In the genomic region with DNA sequence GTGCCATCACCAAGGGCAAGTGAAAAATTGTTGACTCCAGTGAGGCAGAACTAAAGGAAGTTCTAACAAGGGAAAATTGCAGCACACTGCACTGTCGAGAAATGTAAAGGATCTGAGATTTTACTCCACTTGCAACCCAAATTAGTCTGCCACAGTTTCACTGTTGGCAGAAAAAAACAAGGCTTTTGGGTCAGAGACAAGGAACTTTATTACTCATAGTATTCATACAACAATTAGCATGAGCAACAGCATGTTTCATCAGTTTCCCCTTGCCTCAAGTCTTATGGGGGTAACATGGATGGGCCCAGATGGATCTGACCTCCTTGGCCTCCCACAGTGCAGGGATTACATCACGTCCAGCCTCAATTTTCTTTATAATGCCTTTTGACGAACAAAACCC, we compare ENCODE assay signal across 14 cellular contexts.
A peak's percentile ranks its signal among the peaks of the same experiment; 100 is the strongest.
DNase-seq lines count a peak whose midpoint lies in the region; ATAC-seq, FAIRE-seq and TF ChIP-seq lines count a peak whose summit lies in the region.
"Had no signal": no experiment of that assay in that cellular context is flagged by ENCODE, and none has a peak within 500 bp of the region (broad histone marks: within the 10 kb centered on the region; RNA-seq: fewer than 3 reads in every experiment).

No MANE protein-coding gene starts in this region.

- H3K9ac ChIP-seq in astrocyte (ENCODE audit: low read length) (no peak overlapping the region), fibroblast of lung (ENCODE audit: insufficient read depth, low read length) (no peak overlapping the region)

- H3K4me1 ChIP-seq in astrocyte (ENCODE audit: insufficient read depth, low read length) (peaks cover 2% of the 10 kb centered on the region), fibroblast of lung (ENCODE audit: control insufficient read depth, extremely low read depth, insufficient read depth, low read length) (no peaks in the 10 kb centered on the region)

- no peaks in the 10 kb centered on the region for H3K27me3 ChIP-seq in astrocyte (ENCODE audit: insufficient read depth, low read length)
- H3K27me3 ChIP-seq in fibroblast of lung (ENCODE audit: control insufficient read depth, insufficient read depth, low read length) = no peaks in the 10 kb centered on the region

- H3K79me2 ChIP-seq in astrocyte (ENCODE audit: insufficient read depth, low read length) = no peaks in the 10 kb centered on the region
- no peaks in the 10 kb centered on the region for H3K79me2 ChIP-seq in fibroblast of lung (ENCODE audit: control insufficient read depth, insufficient read depth, low read length)

- H3K4me3 Mint-ChIP-seq in astrocyte (ENCODE audit: unreplicated experiment) = no peak overlapping the region

- no peak overlapping the region for H3K27ac Mint-ChIP-seq in astrocyte (ENCODE audit: unreplicated experiment)

- H3K9me3 Mint-ChIP-seq in astrocyte (ENCODE audit: unreplicated experiment) = no peaks in the 10 kb centered on the region

- TF ChIP-seq CTCF in astrocyte (IDR thresholded peaks at IDR 0.05; ENCODE audit: insufficient read depth, low read depth, low read length) (no peak), fibroblast of lung (conservative IDR thresholded peaks at IDR 0.05 in 1 of 2, IDR thresholded peaks at IDR 0.05 in 1 of 2; ENCODE audit: low read depth in 1 of 2, low read length in 2 of 2) (no peak)

- peak; percentile 23 for DNase-seq in GM04503 (ENCODE audit: low read depth)
- DNase-seq in astrocyte (ENCODE audit: low read depth) = no peak
- DNase-seq in fibroblast of lung (ENCODE audit: low read depth in 2 of 2) = peak; percentile 15 to 30
- DNase-seq in stromal cell of bone marrow (ENCODE audit: low read depth) = peak; percentile 30
- DNase-seq in activated CD4-positive, alpha-beta T cell treated with anti-CD3 and anti-CD28 coated beads for 48 hours = no peak
- no peak for DNase-seq in GM19238 (ENCODE audit: insufficient read length, low spot score)
- DNase-seq in Right ventricle myocardium inferior (ENCODE audit: missing footprints) = no peak
- DNase-seq: C1 segment of cervical spinal cord, GOT3, NCI-H1694, PC-3 had no signal

- H3K27ac ChIP-seq in astrocyte (ENCODE audit: low read depth, low read length) (no peak overlapping the region), fibroblast of lung (ENCODE audit: insufficient read depth, low read length) (no peak overlapping the region)
- H3K27ac ChIP-seq: SK-N-MC had no signal

- H3K36me3 ChIP-seq in astrocyte (ENCODE audit: insufficient read depth, low read length) = no peaks in the 10 kb centered on the region
- H3K36me3 ChIP-seq in fibroblast of lung (ENCODE audit: control insufficient read depth, insufficient read depth, low read length) = no peaks in the 10 kb centered on the region

- H3K4me2 ChIP-seq in astrocyte (ENCODE audit: low read length) = no peak overlapping the region
- no peak overlapping the region for H3K4me2 ChIP-seq in fibroblast of lung (ENCODE audit: extremely low read depth, insufficient read depth, low read length)

- no peak for ATAC-seq in Right ventricle myocardium inferior
- ATAC-seq: PC-3 had no signal

- FAIRE-seq in astrocyte (lab: Jason Lieb, UNC) = peak; percentile 47
- FAIRE-seq: GM12891, GM19239 had no signal

- no peaks in the 10 kb centered on the region for H3K27me3 Mint-ChIP-seq in astrocyte (ENCODE audit: low read depth, unreplicated experiment)

- H3K36me3 Mint-ChIP-seq in astrocyte (ENCODE audit: low read depth, unreplicated experiment) = peaks cover 1% of the 10 kb centered on the region

- intact Hi-C loops in Right ventricle myocardium inferior (cut with DNase I) = no loop called here

- H4K20me1 ChIP-seq in astrocyte (ENCODE audit: insufficient read depth, low read length) (no peaks in the 10 kb centered on the region), fibroblast of lung (ENCODE audit: control insufficient read depth, extremely low read depth, insufficient read depth, low read length) (no peaks in the 10 kb centered on the region)

- H3K9me3 ChIP-seq in astrocyte (ENCODE audit: insufficient read depth, low read depth, low read length) = no peaks in the 10 kb centered on the region
- no peaks in the 10 kb centered on the region for H3K9me3 ChIP-seq in fibroblast of lung (ENCODE audit: control insufficient read depth, insufficient read depth, low read depth, low read length)

- no peak overlapping the region for H3K4me3 ChIP-seq in astrocyte (ENCODE audit: insufficient read depth, low read depth, low read length)
- H3K4me3 ChIP-seq in fibroblast of lung (replicated peaks in 1 of 4; ENCODE audit: control extremely low read depth in 1 of 4, insufficient read depth in 1 of 4, low read depth in 3 of 4, low read length in 4 of 4) = no peak overlapping the region
- H3K4me3 ChIP-seq: SK-N-MC had no signal

- H2AFZ ChIP-seq in astrocyte (ENCODE audit: low read depth, low read length) (no peak overlapping the region), fibroblast of lung (ENCODE audit: low read length) (no peak overlapping the region)

- peaks cover 5% of the 10 kb centered on the region for H3K4me1 Mint-ChIP-seq in astrocyte (ENCODE audit: low read depth, unreplicated experiment)

Comparison
In these comparisons a context has a peak if more than half of its experiments do, and no peak if none do; other contexts are left out.
1. DNase-seq: peak in GM04503 (single experiment), fibroblast of lung (2 of 2) and stromal cell of bone marrow (single experiment); none in astrocyte (single experiment), activated CD4-positive, alpha-beta T cell treated with anti-CD3 and anti-CD28 coated beads for 48 hours (single experiment), GM19238 (single experiment) and Right ventricle myocardium inferior (single experiment).